Comparison of ENCODE assay signal across 8 cellular contexts in genomic region chrX:53969540-53969939, GRCh38.
"Had no signal": no experiment of that assay in that cellular context is flagged by ENCODE, and none has a peak within 500 bp of the region (broad histone marks: within the 10 kb centered on the region; RNA-seq: fewer than 3 reads in every experiment).

No MANE protein-coding gene starts in this region.

- H3K27ac Mint-ChIP-seq: GM23338 had no signal

- H3K4me3 ChIP-seq: GM23338, HAP-1 had no signal

- H3K27ac ChIP-seq: HL-60, KMS-11 had no signal

- H3K4me1 ChIP-seq: HAP-1 had no signal

- H3K9ac ChIP-seq: KMS-11 had no signal

- ATAC-seq: GM23338, HCT116, HepG2 had no signal

- DNase-seq: H7, KBM-7 had no signal

- H3K4me1 Mint-ChIP-seq: GM23338 had no signal

- H3K4me3 Mint-ChIP-seq: GM23338 had no signal
